In genomic region chr11:64225608-64226506, GRCh38 we compare ENCODE assay signal across 8 cellular contexts. TPM values are rescaled to one million over a fixed set of nuclear protein-coding genes. Genes with fewer than 3 reads are reported as not detected.
DNase-seq lines count a peak whose midpoint lies in the region; ATAC-seq lines count a peak whose summit lies in the region.

NUDT22 (plus strand) TSS chr11:64226274; CDS start chr11:64226653, 379 bp downstream.
TRPT1 (minus strand) TSS chr11:64226186; CDS start chr11:64225860, 326 bp downstream.

- H2BK12ac ChIP-seq in neuronal stem cell (ENCODE audit: low read length), result peak within 1 kb of the TSS; percentile 96

- H3K9me3 ChIP-seq in SJSA1 (replicated peaks) (0 out of 2 replicates have a peak, but pooled peaks cover 5% of the 10 kb centered on the region), neuronal stem cell (replicated peaks in 1 of 2; ENCODE audit: control insufficient read depth in 2 of 2, insufficient read depth in 1 of 2, low read depth in 1 of 2, low read length in 2 of 2) (no peaks in the 10 kb centered on the region), subcutaneous abdominal adipose tissue (ENCODE audit: control insufficient read depth in 5 of 5, low read length in 5 of 5) (no peaks in the 10 kb centered on the region)

- H3K9ac ChIP-seq in neuronal stem cell (ENCODE audit: low read depth, low read length, poor library complexity) (peak within 1 kb of the TSS; percentile 97), subcutaneous abdominal adipose tissue (ENCODE audit: low read length in 5 of 5) (peak within 1 kb of the TSS; percentile 48 to 95 (median 86))

- H2BK5ac ChIP-seq in neuronal stem cell (ENCODE audit: low read length), result peak within 1 kb of the TSS; percentile 89

- DNase-seq in COLO668 (lab: John Stamatoyannopoulos, UW; ENCODE audit: unreplicated experiment) (peak; percentile 90), LoVo (ENCODE audit: low spot score) (peak; percentile 88), SJSA1 (ENCODE audit: low read depth in 1 of 2, low spot score in 2 of 2) (peak; percentile 94 to 96), foreskin melanocyte (peak; percentile 62), neuronal stem cell (ENCODE audit: low spot score) (peak; percentile 84)
- DNase-seq in activated gamma-delta T cell treated with anti-CD3 and anti-CD28 coated beads, Interleukin-2, amount 50 U/mL, for 16 hours (ENCODE audit: low read depth), result peak; percentile 88

- H4K91ac ChIP-seq in neuronal stem cell (ENCODE audit: low read depth, low read length, poor library complexity), result peak within 1 kb of the TSS; percentile 76

- H3K4me1 ChIP-seq in SJSA1 (replicated peaks), result peaks cover 43% of the 10 kb centered on the region
- H3K4me1 ChIP-seq in neuronal stem cell (ENCODE audit: control insufficient read depth in 2 of 2, insufficient read depth in 1 of 2, low read depth in 1 of 2, low read length in 2 of 2), result peaks cover 14 to 23% of the 10 kb centered on the region in 2 donors
- H3K4me1 ChIP-seq in subcutaneous abdominal adipose tissue (ENCODE audit: control insufficient read depth in 5 of 5, insufficient read depth in 5 of 5, low read length in 5 of 5), result peaks cover 2 to 50% (median 44%) of the 10 kb centered on the region in 5 donors

- H3K27me3 ChIP-seq in SJSA1 (replicated peaks) (no peaks in the 10 kb centered on the region), neuronal stem cell (ENCODE audit: control insufficient read depth in 3 of 3, insufficient read depth in 3 of 3, low read depth in 1 of 3, low read length in 3 of 3) (peaks cover 0 to under 1% (median 0%) of the 10 kb centered on the region in 3 experiments), subcutaneous abdominal adipose tissue (ENCODE audit: control insufficient read depth in 5 of 5, insufficient read depth in 4 of 5, low read length in 5 of 5) (no peaks in the 10 kb centered on the region)

- H3K4ac ChIP-seq in neuronal stem cell (ENCODE audit: low read length), result no peak within 1 kb of the TSS

- H2BK120ac ChIP-seq in neuronal stem cell (ENCODE audit: low read depth, low read length), result no peak within 1 kb of the TSS

- H3K14ac ChIP-seq in neuronal stem cell (ENCODE audit: low read length), result peak within 1 kb of the TSS; percentile 60

- ATAC-seq in GM21447 (IDR thresholded peaks at IDR 0.05; ENCODE audit: unreplicated experiment), result peak; percentile 29

- peaks cover 58% of the 10 kb centered on the region for H3K36me3 ChIP-seq in SJSA1
- H3K36me3 ChIP-seq in neuronal stem cell (replicated peaks in 1 of 2; ENCODE audit: control insufficient read depth in 2 of 2, insufficient read depth in 2 of 2, low read length in 2 of 2), result peaks cover 8 to 24% of the 10 kb centered on the region in 2 donors
- peaks cover 0 to 26% (median 14%) of the 10 kb centered on the region in 5 donors for H3K36me3 ChIP-seq in subcutaneous abdominal adipose tissue (ENCODE audit: control insufficient read depth in 5 of 5, insufficient read depth in 5 of 5, low read length in 5 of 5)

- H2BK15ac ChIP-seq in neuronal stem cell (ENCODE audit: low read length), result peak within 1 kb of the TSS; percentile 72

- H2AFZ ChIP-seq in neuronal stem cell (ENCODE audit: low read length), result peak within 1 kb of the TSS; percentile 89

- H3K4me3 ChIP-seq in SJSA1 (peak within 1 kb of the TSS; percentile 66), neuronal stem cell (ENCODE audit: low read length in 2 of 2) (peak within 1 kb of the TSS; percentile 88 to 91), subcutaneous abdominal adipose tissue (ENCODE audit: low read depth in 1 of 5, low read length in 5 of 5) (peak within 1 kb of the TSS; percentile 83 to 94 (median 92))

- H3K4me2 ChIP-seq in neuronal stem cell (ENCODE audit: insufficient read depth, low read length, poor library complexity, severe bottlenecking), result peak within 1 kb of the TSS; percentile 99

- H4K8ac ChIP-seq in neuronal stem cell (ENCODE audit: low read depth, low read length), result peak within 1 kb of the TSS; percentile 48

- no CpG with 5 or more reads among the region's 54 CpGs for WGBS in neuronal stem cell (ENCODE audit: extremely low coverage in 2 of 2, insufficient read length in 2 of 2, insufficient replicate concordance in 1 of 2), 2 donors

- peak within 1 kb of the TSS; percentile 100 for H2AK5ac ChIP-seq in neuronal stem cell (ENCODE audit: low read depth, low read length)

- H3K27ac ChIP-seq in SJSA1 (peak within 1 kb of the TSS; percentile 67), neuronal stem cell (replicated peaks; ENCODE audit: low read length) (peak within 1 kb of the TSS; percentile 43), subcutaneous abdominal adipose tissue (ENCODE audit: low read depth, low read length) (peak within 1 kb of the TSS; percentile 87)

- peaks cover 5% of the 10 kb centered on the region for H3K79me1 ChIP-seq in neuronal stem cell (ENCODE audit: low read depth, low read length)

- H3K23ac ChIP-seq in neuronal stem cell (ENCODE audit: low read depth, low read length, poor library complexity), result peak within 1 kb of the TSS; percentile 94

- H3K18ac ChIP-seq in neuronal stem cell (ENCODE audit: low read length), result peak within 1 kb of the TSS; percentile 97

RNA-seq across cellular contexts. Expression of gene NUDT22, which starts in this region (rescaled TPM):
- total RNA-seq in SJSA1 (2014; rRNA removed; shearing (Covaris generic)), result 81.5 and 152 TPM in 2 replicates
- 30.8 TPM for polyA plus RNA-seq in neuronal stem cell (2013, experiment 1 of 2)
- polyA plus RNA-seq in neuronal stem cell (2013, experiment 2 of 2), result 29.4 TPM

RNA-seq across cellular contexts. Expression of gene TRPT1, which starts in this region (rescaled TPM):
- 49.4 and 50.2 TPM in 2 replicates for total RNA-seq in SJSA1 (2014; rRNA removed; shearing (Covaris generic))
- polyA plus RNA-seq in neuronal stem cell (2013, experiment 1 of 2), result 53.3 TPM
- polyA plus RNA-seq in neuronal stem cell (2013, experiment 2 of 2), result 53.3 TPM

Comparison
In these comparisons a context has a peak if more than half of its experiments do, and no peak if none do; other contexts are left out.
1. Peak in every context shown above with its lines: DNase-seq, ATAC-seq, H3K4me3 ChIP-seq and H3K27ac ChIP-seq.